10 cellular contexts compared by ENCODE assay signal in the genomic region with DNA sequence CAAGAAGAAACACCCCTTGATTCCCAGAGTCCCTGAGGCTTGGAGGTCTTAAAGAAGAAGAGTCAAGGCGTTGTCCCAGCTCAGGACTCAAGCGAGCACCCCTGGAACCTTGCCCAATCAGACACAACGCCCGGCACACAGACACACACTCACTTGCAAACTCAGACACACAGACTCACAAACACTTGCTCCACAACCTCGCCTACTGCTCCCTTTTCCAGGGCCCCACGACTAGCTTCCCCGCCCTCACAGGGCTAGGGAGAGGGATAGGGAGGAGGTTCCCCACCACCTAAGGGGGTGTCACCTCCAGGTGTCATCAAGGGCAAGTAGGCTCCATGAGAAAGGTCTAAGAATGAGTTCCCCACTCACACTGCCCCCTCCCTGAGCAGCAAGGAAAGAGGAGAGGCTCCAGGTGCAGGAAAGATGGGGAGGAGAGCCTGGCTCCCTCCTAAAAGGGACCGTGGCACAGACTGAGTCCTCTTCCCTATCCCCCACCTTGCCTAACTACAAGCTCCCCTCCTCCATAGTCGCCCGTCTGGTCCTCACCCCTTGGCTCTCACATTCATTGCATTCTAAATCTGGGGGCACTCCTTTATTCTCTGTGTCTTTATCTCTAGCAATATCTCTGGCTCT. TPM values are rescaled to one million over a fixed set of nuclear protein-coding genes. Genes with fewer than 3 reads are reported as not detected.
A peak's percentile ranks its signal among the peaks of the same experiment; 100 is the strongest.
DNase-seq lines count a peak whose midpoint lies in the region; ATAC-seq and TF ChIP-seq lines count a peak whose summit lies in the region.
"Had no signal": no experiment of that assay in that cellular context is flagged by ENCODE, and none has a peak within 500 bp of the region (broad histone marks: within the 10 kb centered on the region; RNA-seq: fewer than 3 reads in every experiment).

No MANE protein-coding gene starts in this region.

- peaks cover 19 to 37% (median 22%) of the 10 kb centered on the region in 3 donors for H3K4me1 Mint-ChIP-seq in CD8-positive, alpha-beta memory T cell
- H3K4me1 Mint-ChIP-seq in central memory CD8-positive, alpha-beta T cell, result peaks cover 24% of the 10 kb centered on the region
- H3K4me1 Mint-ChIP-seq in neural progenitor cell, result peaks cover 33% of the 10 kb centered on the region

- peaks cover 30 to 34% of the 10 kb centered on the region in 2 donors for H3K27me3 Mint-ChIP-seq in CD8-positive, alpha-beta memory T cell
- H3K27me3 Mint-ChIP-seq in central memory CD8-positive, alpha-beta T cell, result peaks cover 44% of the 10 kb centered on the region
- H3K27me3 Mint-ChIP-seq in neural progenitor cell (ENCODE audit: insufficient read depth, low read depth), result peaks cover 76% of the 10 kb centered on the region

- DNase-seq in CD8-positive, alpha-beta memory T cell, result no peak
- DNase-seq in central memory CD8-positive, alpha-beta T cell (ENCODE audit: low spot score in 2 of 2), result no peak
- no peak for DNase-seq in neural progenitor cell (ENCODE audit: low spot score)
- no peak for DNase-seq in stimulated activated CD4-positive, alpha-beta T cell treated with anti-CD3 and anti-CD28 coated beads, Interleukin-4, amount 100 ng/mL, for 24 hours
- DNase-seq in activated CD4-positive, alpha-beta T cell treated with anti-CD3 and anti-CD28 coated beads for 1 hour, result no peak
- DNase-seq: NCI-H187 had no signal

- H3K4me3 ChIP-seq in CD8-positive, alpha-beta memory T cell (ENCODE audit: low read length), result peak overlapping the region; percentile 34
- H3K4me3 ChIP-seq in HUES64 (ENCODE audit: low read length) (peak overlapping the region; percentile 47), neural progenitor cell (peak overlapping the region; percentile 40)

- H3K36me3 Mint-ChIP-seq in CD8-positive, alpha-beta memory T cell, result peaks cover 0 to 2% (median 0%) of the 10 kb centered on the region in 3 donors
- H3K36me3 Mint-ChIP-seq in central memory CD8-positive, alpha-beta T cell (ENCODE audit: insufficient read depth), result peaks cover 6% of the 10 kb centered on the region
- H3K36me3 Mint-ChIP-seq in neural progenitor cell, result no peaks in the 10 kb centered on the region

- peak overlapping the region in 2 of 8 donors; percentile 28 to 45 for H3K27ac Mint-ChIP-seq in CD8-positive, alpha-beta memory T cell
- H3K27ac Mint-ChIP-seq in central memory CD8-positive, alpha-beta T cell (ENCODE audit: low read depth), result peak overlapping the region; percentile 56
- H3K27ac Mint-ChIP-seq in neural progenitor cell, result peak overlapping the region; percentile 9

- H3K79me2 ChIP-seq in neural progenitor cell (ENCODE audit: low read depth), result no peaks in the 10 kb centered on the region

- peaks cover 36% of the 10 kb centered on the region for H3K4me1 ChIP-seq in CD8-positive, alpha-beta memory T cell (ENCODE audit: insufficient read depth, low read length)
- H3K4me1 ChIP-seq in HUES64 (ENCODE audit: insufficient read depth, low read length) (peaks cover 34% of the 10 kb centered on the region), neural progenitor cell (peaks cover 31% of the 10 kb centered on the region)

- no peaks in the 10 kb centered on the region for H3K9me3 Mint-ChIP-seq in CD8-positive, alpha-beta memory T cell
- H3K9me3 Mint-ChIP-seq in central memory CD8-positive, alpha-beta T cell, result no peaks in the 10 kb centered on the region
- no peaks in the 10 kb centered on the region for H3K9me3 Mint-ChIP-seq in neural progenitor cell

- no peak overlapping the region for H2AFZ ChIP-seq in neural progenitor cell (replicated peaks)

- H4K20me1 ChIP-seq in neural progenitor cell (ENCODE audit: low read depth), result peaks cover 43% of the 10 kb centered on the region

- no peaks in the 10 kb centered on the region for H3K9me3 ChIP-seq in CD8-positive, alpha-beta memory T cell (ENCODE audit: low read length)
- H3K9me3 ChIP-seq in HUES64 (ENCODE audit: insufficient read depth, low read depth, low read length) (no peaks in the 10 kb centered on the region), neural progenitor cell (ENCODE audit: low read depth) (no peaks in the 10 kb centered on the region)

- peak overlapping the region; percentile 75 for H3K4me2 ChIP-seq in neural progenitor cell

- POLR2A ChIA-PET in CD8-positive, alpha-beta memory T cell (lab: Charles Lee), result interaction anchor here (0.8 to 1.6 kb wide), 3 partner anchors 9 to 12 kb away, joined by 3 to 5 read pairs (median 3); no protein-coding TSS in a partner anchor

- H3K27ac ChIP-seq in CD8-positive, alpha-beta memory T cell (ENCODE audit: low read depth, low read length), result no peak overlapping the region
- H3K27ac ChIP-seq in HUES64 (ENCODE audit: low read depth, low read length), result no peak overlapping the region
- no peak overlapping the region for H3K27ac ChIP-seq in neural progenitor cell

- H3F3A ChIP-seq in neural progenitor cell (ENCODE audit: low read depth), result peaks cover 20% of the 10 kb centered on the region

- no peaks in the 10 kb centered on the region for H3K36me3 ChIP-seq in CD8-positive, alpha-beta memory T cell (ENCODE audit: insufficient read depth, low read length)
- H3K36me3 ChIP-seq in HUES64 (ENCODE audit: insufficient read depth, low read length) (no peaks in the 10 kb centered on the region), neural progenitor cell (no peaks in the 10 kb centered on the region)

- H3K4me3 Mint-ChIP-seq in CD8-positive, alpha-beta memory T cell, result peak overlapping the region; percentile 30 to 82 (median 68)
- peak overlapping the region; percentile 74 for H3K4me3 Mint-ChIP-seq in central memory CD8-positive, alpha-beta T cell
- peak overlapping the region; percentile 85 for H3K4me3 Mint-ChIP-seq in neural progenitor cell

- CTCF ChIA-PET in CD8-positive, alpha-beta memory T cell (lab: Charles Lee), result interaction anchor here (1.0 to 4.9 kb wide), 6 partner anchors 9 to 118 kb away, joined by 3 to 34 read pairs (median 5); a partner anchor contains a TSS

- peaks cover 42% of the 10 kb centered on the region for H3K27me3 ChIP-seq in CD8-positive, alpha-beta memory T cell (ENCODE audit: insufficient read depth, low read length, poor library complexity, severe bottlenecking)
- peaks cover 88% of the 10 kb centered on the region for H3K27me3 ChIP-seq in HUES64 (ENCODE audit: insufficient read depth, low read length)
- peaks cover 91% of the 10 kb centered on the region for H3K27me3 ChIP-seq in neural progenitor cell

- ATAC-seq in central memory CD8-positive, alpha-beta T cell (replicated peaks; ENCODE audit: extremely low read depth, poor library complexity, severe bottlenecking), result no peak
- ATAC-seq in HG03457 (IDR thresholded peaks at IDR 0.05; ENCODE audit: unreplicated experiment) (no peak), HG03469 (IDR thresholded peaks at IDR 0.05; ENCODE audit: unreplicated experiment) (no peak)

- H3K9ac ChIP-seq in HUES64 (ENCODE audit: low read depth, low read length), result no peak overlapping the region
- H3K9ac ChIP-seq in neural progenitor cell, result no peak overlapping the region

- WGBS in HUES64, result 9% methylated on average over 8 of the region's 10 CpGs

- TF ChIP-seq CTCF in neural progenitor cell (IDR thresholded peaks at IDR 0.05), result no peak

RNA-seq across cellular contexts. Expression of a gene that starts 0.7 kb away (rescaled TPM):
- total RNA-seq in CD8-positive, alpha-beta memory T cell, result 1 to 10 TPM; 1.4 TPM
- 0.21 TPM for polyA plus RNA-seq in CD8-positive, alpha-beta memory T cell
- 0.75 TPM for polyA plus RNA-seq in HUES64 (2013, experiment 1 of 2)
- polyA plus RNA-seq in HUES64 (2013, experiment 2 of 2), result 0.63 TPM
- total RNA-seq in neural progenitor cell (ENCODE audit: low replicate concordance), result 0.07 and 1.2 TPM in 2 replicates
- total RNA-seq: kidney epithelial cell had no signal

RNA-seq across cellular contexts. Expression of a gene that starts 7.3 kb away (rescaled TPM):
- not detected for total RNA-seq in CD8-positive, alpha-beta memory T cell
- polyA plus RNA-seq in CD8-positive, alpha-beta memory T cell, result 2.3 TPM
- 0.60 TPM for polyA plus RNA-seq in HUES64 (2013, experiment 1 of 2)
- polyA plus RNA-seq in HUES64 (2013, experiment 2 of 2), result 0.76 TPM
- total RNA-seq in neural progenitor cell (ENCODE audit: low replicate concordance), result 0.56 TPM in 1 of 2 replicates, not detected in the other
- total RNA-seq: kidney epithelial cell had no signal

RNA-seq across cellular contexts. Expression of a gene that starts 13.5 kb away (rescaled TPM):
- 10 to 100 TPM; 91.5 to 91.8 TPM for total RNA-seq in CD8-positive, alpha-beta memory T cell
- 24.5 TPM for polyA plus RNA-seq in CD8-positive, alpha-beta memory T cell
- polyA plus RNA-seq in HUES64 (2013, experiment 1 of 2), result 130 TPM
- 138 TPM for polyA plus RNA-seq in HUES64 (2013, experiment 2 of 2)
- 84.1 and 144 TPM in 2 replicates for total RNA-seq in neural progenitor cell (ENCODE audit: low replicate concordance)

RNA-seq across cellular contexts. Expression of a gene that starts 28.4 kb away (rescaled TPM):
- under 1 TPM; 0.33 to 0.39 TPM for total RNA-seq in CD8-positive, alpha-beta memory T cell
- polyA plus RNA-seq in CD8-positive, alpha-beta memory T cell, result not detected
- 0.05 TPM for polyA plus RNA-seq in HUES64 (2013, experiment 1 of 2)
- polyA plus RNA-seq in HUES64 (2013, experiment 2 of 2), result not detected
- total RNA-seq in neural progenitor cell (ENCODE audit: low replicate concordance), result 0.25 TPM in 1 of 2 replicates, not detected in the other

RNA-seq across cellular contexts. Expression of a gene that starts 45.5 kb away (rescaled TPM):
- 100 to 1,000 TPM in 1 of 2 experiments, 10 to 100 TPM in 1; 98.3 to 103 TPM for total RNA-seq in CD8-positive, alpha-beta memory T cell
- polyA plus RNA-seq in CD8-positive, alpha-beta memory T cell, result 238 TPM
- polyA plus RNA-seq in HUES64 (2013, experiment 1 of 2), result 25.8 TPM
- polyA plus RNA-seq in HUES64 (2013, experiment 2 of 2), result 17.8 TPM
- 12.6 and 18.2 TPM in 2 replicates for total RNA-seq in neural progenitor cell (ENCODE audit: low replicate concordance)
